Comparison of ENCODE assay signal across 27 cellular contexts in genomic region chr19:38742296-38742695, GRCh38. TPM values are rescaled to one million over a fixed set of nuclear protein-coding genes. Genes with fewer than 3 reads are reported as not detected.
"Had no signal": no experiment of that assay in that cellular context is flagged by ENCODE, and none has a peak within 500 bp of the region (broad histone marks: within the 10 kb centered on the region; RNA-seq: fewer than 3 reads in every experiment).

No MANE protein-coding gene starts in this region.

- H3K27ac Mint-ChIP-seq: activated CD4-positive, alpha-beta memory T cell treated with anti-CD3 and anti-CD28 coated beads, Interleukin-2, amount 10 ng/mL, durations not matched to agents 7 days and 5 days; activated CD4-positive, alpha-beta T cell treated with anti-CD3 and anti-CD28 coated beads for 36 hours; activated naive CD8-positive, alpha-beta T cell treated with anti-CD3 and anti-CD28 coated beads, Interleukin-2, amount 50 U/mL, for 24 hours; activated T-helper 1 cell treated with anti-CD3 and anti-CD28 coated beads, Interleukin-12 subunit alpha, Interleukin-12 subunit beta, Interleukin-2, Interleukin-4 antibody, amounts not matched to agents 30 ng/mL and 10 ng/mL and 1 ng/mL, durations not matched to agents 14 hours and 24 hours and 36 hours; WTC11 had no signal

- H3K4me1 ChIP-seq: pancreas had no signal

- ATAC-seq: activated CD4-positive, alpha-beta T cell treated with anti-CD3 and anti-CD28 coated beads for 36 hours; activated naive CD8-positive, alpha-beta T cell treated with anti-CD3 and anti-CD28 coated beads, Interleukin-2, amount 50 U/mL, for 24 hours; heart right ventricle; natural killer cell; pancreas; right cardiac atrium; WTC11 had no signal

- H3K9me3 ChIP-seq: heart right ventricle, left ventricle myocardium inferior, neutrophil, pancreas, stomach, suprapubic skin, tibial nerve had no signal

- H3K27me3 ChIP-seq: cardiac muscle cell, heart right ventricle, pancreas, suprapubic skin, tibial nerve had no signal

- DNase-seq: activated CD4-positive, alpha-beta memory T cell treated with anti-CD3 and anti-CD28 coated beads, Interleukin-2, amount 10 ng/mL, durations not matched to agents 7 days and 5 days; activated CD4-positive, alpha-beta T cell treated with anti-CD3 and anti-CD28 coated beads for 36 hours; activated gamma-delta T cell; activated naive CD4-positive, alpha-beta T cell treated with anti-CD3 and anti-CD28 coated beads, Interleukin-2, amount 50 U/mL, for 16 hours; activated naive CD8-positive, alpha-beta T cell treated with anti-CD3 and anti-CD28 coated beads, Interleukin-2, amount 50 U/mL, for 24 hours; dermis blood vessel endothelial cell; effector CD8-positive, alpha-beta T cell; erythroblast; heart right ventricle; kidney; left ventricle myocardium inferior; midbrain; natural killer cell; pancreas; stimulated activated CD4-positive, alpha-beta T cell treated with anti-CD3 and anti-CD28 coated beads, Interleukin-1b, Interleukin-23, amount 100 ng/mL, for 48 hours; stomach; T-helper 9 cell had no signal

- H3K4me3 ChIP-seq: cardiac muscle cell, heart right ventricle, left ventricle myocardium inferior, pancreas, stomach, suprapubic skin, tibial nerve had no signal

- H3K36me3 Mint-ChIP-seq: natural killer cell had no signal

- H3K9me3 Mint-ChIP-seq: activated CD4-positive, alpha-beta memory T cell treated with anti-CD3 and anti-CD28 coated beads, Interleukin-2, amount 10 ng/mL, durations not matched to agents 7 days and 5 days; activated naive CD8-positive, alpha-beta T cell treated with anti-CD3 and anti-CD28 coated beads, Interleukin-2, amount 50 U/mL, for 24 hours; activated T-helper 1 cell treated with anti-CD3 and anti-CD28 coated beads, Interleukin-12 subunit alpha, Interleukin-12 subunit beta, Interleukin-2, Interleukin-4 antibody, amounts not matched to agents 30 ng/mL and 10 ng/mL and 1 ng/mL, durations not matched to agents 14 hours and 24 hours and 36 hours; natural killer cell had no signal

- H3K36me3 ChIP-seq: cardiac muscle cell, heart right ventricle, left ventricle myocardium inferior, neutrophil, pancreas, stomach, suprapubic skin, tibial nerve had no signal

- H3K4me3 Mint-ChIP-seq: activated CD4-positive, alpha-beta memory T cell treated with anti-CD3 and anti-CD28 coated beads, Interleukin-2, amount 10 ng/mL, durations not matched to agents 7 days and 5 days; activated CD4-positive, alpha-beta T cell treated with anti-CD3 and anti-CD28 coated beads for 36 hours; activated naive CD8-positive, alpha-beta T cell treated with anti-CD3 and anti-CD28 coated beads, Interleukin-2, amount 50 U/mL, for 24 hours; activated T-helper 1 cell treated with anti-CD3 and anti-CD28 coated beads, Interleukin-12 subunit alpha, Interleukin-12 subunit beta, Interleukin-2, Interleukin-4 antibody, amounts not matched to agents 30 ng/mL and 10 ng/mL and 1 ng/mL, durations not matched to agents 14 hours and 24 hours and 36 hours; natural killer cell; WTC11 had no signal

- H3K27ac ChIP-seq: cardiac muscle cell, heart right ventricle, left ventricle myocardium inferior, neutrophil, pancreas, stomach, suprapubic skin, tibial nerve had no signal

RNA-seq across cellular contexts. Expression of gene CAPN12, which starts 2.0 kb away (rescaled TPM):
- total RNA-seq: dermis blood vessel endothelial cell had no signal

RNA-seq across cellular contexts. Expression of gene LGALS7, which starts 31.0 kb away (rescaled TPM):
- total RNA-seq: activated CD4-positive, alpha-beta memory T cell treated with anti-CD3 and anti-CD28 coated beads, Interleukin-2, amount 10 ng/mL, durations not matched to agents 7 days and 5 days; activated CD4-positive, alpha-beta T cell treated with anti-CD3 and anti-CD28 coated beads for 36 hours; activated T-helper 1 cell treated with anti-CD3 and anti-CD28 coated beads, Interleukin-12 subunit alpha, Interleukin-12 subunit beta, Interleukin-2, Interleukin-4 antibody, amounts not matched to agents 30 ng/mL and 10 ng/mL and 1 ng/mL, durations not matched to agents 14 hours and 24 hours and 36 hours; cardiac muscle cell; dermis blood vessel endothelial cell; fibroblast of lung; heart right ventricle; left ventricle myocardium inferior; natural killer cell; pancreas; pulmonary artery endothelial cell; tibial nerve had no signal
- polyA plus RNA-seq: cardiac muscle cell, fibroblast of lung, heart right ventricle, pancreas, right cardiac atrium had no signal

RNA-seq across cellular contexts. Expression of gene LGALS7B, which starts 46.7 kb away (rescaled TPM):
- total RNA-seq: activated CD4-positive, alpha-beta memory T cell treated with anti-CD3 and anti-CD28 coated beads, Interleukin-2, amount 10 ng/mL, durations not matched to agents 7 days and 5 days; activated CD4-positive, alpha-beta T cell treated with anti-CD3 and anti-CD28 coated beads for 36 hours; activated T-helper 1 cell treated with anti-CD3 and anti-CD28 coated beads, Interleukin-12 subunit alpha, Interleukin-12 subunit beta, Interleukin-2, Interleukin-4 antibody, amounts not matched to agents 30 ng/mL and 10 ng/mL and 1 ng/mL, durations not matched to agents 14 hours and 24 hours and 36 hours; cardiac muscle cell; fibroblast of lung; kidney; left ventricle myocardium inferior; natural killer cell; pancreas; pulmonary artery endothelial cell; right cardiac atrium; skeletal muscle tissue; stomach; tibial nerve had no signal
- polyA plus RNA-seq: cardiac muscle cell had no signal
